Comparison of ENCODE assay signal across 11 cellular contexts in genomic region chr13:79246575-79246949, GRCh38.
DNase-seq lines count a peak whose midpoint lies in the region; ATAC-seq and TF ChIP-seq lines count a peak whose summit lies in the region.
"Had no signal": no experiment of that assay in that cellular context is flagged by ENCODE, and none has a peak within 500 bp of the region (broad histone marks: within the 10 kb centered on the region; RNA-seq: fewer than 3 reads in every experiment).

No MANE protein-coding gene starts in this region.

- peak; percentile 3 for TF ChIP-seq CTCF in fibroblast of pulmonary artery (IDR thresholded peaks at IDR 0.05; ENCODE audit: low read length, missing control alignments)

- peak; percentile 15 for DNase-seq in DMS 273 (lab: John Stamatoyannopoulos, UW; ENCODE audit: unreplicated experiment)
- DNase-seq in DMS 273 treated with DMSO at 0.1 percent for 48 hours (lab: John Stamatoyannopoulos, UW): no peak
- peak; percentile 0 for DNase-seq in M059J (ENCODE audit: low read depth)
- DNase-seq in fibroblast of pulmonary artery (ENCODE audit: low read depth): no peak
- no peak for DNase-seq in stimulated activated naive CD8-positive, alpha-beta T cell treated with anti-CD3 and anti-CD28 coated beads, Interleukin-15, Interleukin-2, amounts not matched to agents 100 U/mL and 50 U/mL, for 24 hours
- no peak for DNase-seq in midbrain (lab: John Stamatoyannopoulos, UW)
- no peak for DNase-seq in caudate nucleus (lab: John Stamatoyannopoulos, UW)
- DNase-seq: activated CD8-positive, alpha-beta memory T cell treated with anti-CD3 and anti-CD28 coated beads, Interleukin-2, amount 50 U/mL, for 4 hours; ovary had no signal

- peak; percentile 49 for ATAC-seq in GM21528 (IDR thresholded peaks at IDR 0.05; ENCODE audit: low FRiP score, unreplicated experiment)
- ATAC-seq in stimulated activated naive CD8-positive, alpha-beta T cell treated with anti-CD3 and anti-CD28 coated beads, Interleukin-15, Interleukin-2, amounts not matched to agents 100 U/mL and 50 U/mL, for 24 hours: no peak

- H3K27ac ChIP-seq in caudate nucleus (ENCODE audit: low read depth, low read length): no peak overlapping the region
- H3K27ac ChIP-seq: HL-60, ovary had no signal

- H3K4me3 ChIP-seq in fibroblast of pulmonary artery (replicated peaks; ENCODE audit: low read depth, low read length): no peak overlapping the region
- H3K4me3 ChIP-seq: ovary had no signal

Comparison
In these comparisons a context has a peak if more than half of its experiments do, and no peak if none do; other contexts are left out.
1. DNase-seq: peak in DMS 273 (single experiment) and M059J (single experiment); none in DMS 273 treated with DMSO at 0.1 percent for 48 hours (single experiment), fibroblast of pulmonary artery (single experiment), stimulated activated naive CD8-positive, alpha-beta T cell treated with anti-CD3 and anti-CD28 coated beads, Interleukin-15, Interleukin-2, amounts not matched to agents 100 U/mL and 50 U/mL, for 24 hours (single experiment), midbrain (single experiment) and caudate nucleus (0 of 61).